Comparison of ENCODE assay signal across 9 cellular contexts in the genomic region with DNA sequence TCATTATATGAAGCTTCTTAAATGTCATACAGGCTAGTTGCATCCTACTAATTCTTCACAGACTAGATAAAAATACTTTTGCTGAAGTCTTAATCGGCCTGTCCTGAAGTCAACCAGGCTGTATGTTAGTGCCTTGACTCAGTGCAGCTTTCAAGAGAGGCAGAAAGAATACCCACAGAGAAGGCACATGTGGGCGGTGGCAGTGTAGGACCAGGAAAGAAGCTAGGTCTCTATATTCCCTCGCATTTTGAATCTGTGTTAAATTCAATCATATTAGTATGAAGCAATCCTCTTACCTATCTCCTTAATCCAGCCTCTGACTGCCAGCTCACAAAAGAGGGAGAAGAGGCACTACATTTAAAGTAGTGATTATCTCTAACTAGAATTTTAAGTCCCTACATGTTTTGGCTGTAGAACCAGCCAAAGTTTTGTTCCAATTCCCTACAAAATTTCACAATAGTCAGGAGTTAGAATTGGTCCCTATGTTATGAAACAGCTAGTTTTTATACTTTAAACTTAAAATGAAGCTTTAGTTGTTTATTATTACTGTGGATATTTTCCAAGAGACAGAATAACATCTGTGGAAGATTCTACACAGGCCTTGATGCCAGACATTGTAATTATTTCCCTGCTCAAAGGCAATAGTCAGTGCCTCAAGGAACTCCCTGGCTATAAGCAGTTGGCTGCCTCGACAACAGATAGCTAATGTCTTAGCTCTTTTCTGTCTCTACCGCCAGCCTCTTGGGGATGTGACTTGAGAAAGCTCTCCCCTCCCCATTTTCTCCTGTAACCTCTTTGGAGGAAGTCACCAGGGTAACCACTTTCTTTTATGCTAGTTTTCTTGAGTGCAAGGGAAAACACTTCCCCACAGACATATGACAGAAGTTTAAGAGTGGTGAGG. TPM values are rescaled to one million over a fixed set of nuclear protein-coding genes. Genes with fewer than 3 reads are reported as not detected.
DNase-seq lines count a peak whose midpoint lies in the region; ATAC-seq and TF ChIP-seq lines count a peak whose summit lies in the region.
"Had no signal": no experiment of that assay in that cellular context is flagged by ENCODE, and none has a peak within 500 bp of the region (broad histone marks: within the 10 kb centered on the region; RNA-seq: fewer than 3 reads in every experiment).

No MANE protein-coding gene starts in this region.

- H3K4me3 ChIP-seq in left lung (no peak overlapping the region), thoracic aorta (no peak overlapping the region), MG63 (no peak overlapping the region), MM.1S (ENCODE audit: low read length) (no peak overlapping the region)

- TF ChIP-seq CTCF in left lung (IDR thresholded peaks at IDR 0.05) (no peak), thoracic aorta (IDR thresholded peaks at IDR 0.05) (no peak), MM.1S (IDR thresholded peaks at IDR 0.05; ENCODE audit: low read length) (no peak)

- H3K27me3 ChIP-seq in left lung = no peaks in the 10 kb centered on the region
- H3K27me3 ChIP-seq in thoracic aorta (replicated peaks; ENCODE audit: insufficient read depth) = no peaks in the 10 kb centered on the region
- no peaks in the 10 kb centered on the region for H3K27me3 ChIP-seq in MG63
- H3K27me3 ChIP-seq in MM.1S (replicated peaks; ENCODE audit: insufficient read depth, low read length) = no peaks in the 10 kb centered on the region

- ATAC-seq in left lung (peak; percentile 15), thoracic aorta (ENCODE audit: insufficient number of reproducible peaks, low FRiP score, low read depth) (no peak), HG02884 (IDR thresholded peaks at IDR 0.05; ENCODE audit: unreplicated experiment) (no peak)

- no peak overlapping the region for H3K9ac ChIP-seq in MM.1S (ENCODE audit: low read length)

- no peaks in the 10 kb centered on the region for H3K9me2 ChIP-seq in MM.1S (replicated peaks; ENCODE audit: insufficient read depth, low read length)

- H3K36me3 ChIP-seq in left lung (no peaks in the 10 kb centered on the region), thoracic aorta (no peaks in the 10 kb centered on the region), MG63 (no peaks in the 10 kb centered on the region), MM.1S (replicated peaks; ENCODE audit: insufficient read depth, low read length) (no peaks in the 10 kb centered on the region)

- H3F3A ChIP-seq in MM.1S (ENCODE audit: insufficient read depth, low read length) = no peaks in the 10 kb centered on the region

- peaks cover 37 to 79% of the 10 kb centered on the region in 2 donors for H3K4me1 ChIP-seq in left lung
- peaks cover 67 to 92% of the 10 kb centered on the region in 2 donors for H3K4me1 ChIP-seq in thoracic aorta (ENCODE audit: control insufficient read depth in 1 of 2, low read depth in 2 of 2)
- no peaks in the 10 kb centered on the region for H3K4me1 ChIP-seq in MM.1S (ENCODE audit: low read length)

- H3K79me2 ChIP-seq in MM.1S (ENCODE audit: low read length) = no peaks in the 10 kb centered on the region

- no peak overlapping the region for H2AFZ ChIP-seq in MM.1S (ENCODE audit: low read length)

- no peak overlapping the region for H3K4me2 ChIP-seq in MM.1S (ENCODE audit: low read depth, low read length)

- H4K20me1 ChIP-seq in MM.1S (ENCODE audit: insufficient read depth, low read length) = no peaks in the 10 kb centered on the region

- intact Hi-C loops in left lung (cut with DNase I) = no loop called here

- H3K9me3 ChIP-seq in left lung (no peaks in the 10 kb centered on the region), thoracic aorta (no peaks in the 10 kb centered on the region), MG63 (no peaks in the 10 kb centered on the region), MM.1S (replicated peaks; ENCODE audit: insufficient read depth, low read length) (no peaks in the 10 kb centered on the region)

- peak; percentile 18 to 42 for DNase-seq in activated CD4-positive, alpha-beta T cell treated with anti-CD3 and anti-CD28 coated beads for 4 hours
- DNase-seq in activated CD4-positive, alpha-beta T cell treated with anti-CD3 and anti-CD28 coated beads for 1 hour = no peak
- peak; percentile 22 for DNase-seq in activated naive CD4-positive, alpha-beta T cell treated with anti-CD3 and anti-CD28 coated beads, Interleukin-2, amount 50 U/mL, for 16 hours
- DNase-seq in left lung = no peak
- no peak for DNase-seq in thoracic aorta (ENCODE audit: low spot score)
- DNase-seq in MG63 = no peak
- no peak for DNase-seq in MM.1S
- DNase-seq: C1 segment of cervical spinal cord had no signal

- H3K27ac ChIP-seq in left lung (peak overlapping the region; percentile 37 to 45), thoracic aorta (peak overlapping the region; percentile 88 to 90), MM.1S (ENCODE audit: low read length) (no peak overlapping the region)

RNA-seq across cellular contexts. Expression of a gene that starts 31.9 kb away (rescaled TPM):
- 10 to 100 TPM; 33.0 to 36.4 TPM for total RNA-seq in left lung
- total RNA-seq in thoracic aorta = 10 to 100 TPM; 73.2 to 89.8 TPM
- 3.8 and 5.6 TPM in 2 replicates for total RNA-seq in MG63 (2014; rRNA removed; shearing (Covaris generic); ENCODE audit: low replicate concordance)

Comparison
In these comparisons a context has a peak if more than half of its experiments do, and no peak if none do; other contexts are left out.
1. DNase-seq: peak in activated CD4-positive, alpha-beta T cell treated with anti-CD3 and anti-CD28 coated beads for 4 hours (2 of 2) and activated naive CD4-positive, alpha-beta T cell treated with anti-CD3 and anti-CD28 coated beads, Interleukin-2, amount 50 U/mL, for 16 hours (single experiment); none in activated CD4-positive, alpha-beta T cell treated with anti-CD3 and anti-CD28 coated beads for 1 hour (single experiment), left lung (0 of 2), thoracic aorta (single experiment), MG63 (single experiment) and MM.1S (single experiment).